24 cellular contexts compared by ENCODE assay signal in the genomic region with DNA sequence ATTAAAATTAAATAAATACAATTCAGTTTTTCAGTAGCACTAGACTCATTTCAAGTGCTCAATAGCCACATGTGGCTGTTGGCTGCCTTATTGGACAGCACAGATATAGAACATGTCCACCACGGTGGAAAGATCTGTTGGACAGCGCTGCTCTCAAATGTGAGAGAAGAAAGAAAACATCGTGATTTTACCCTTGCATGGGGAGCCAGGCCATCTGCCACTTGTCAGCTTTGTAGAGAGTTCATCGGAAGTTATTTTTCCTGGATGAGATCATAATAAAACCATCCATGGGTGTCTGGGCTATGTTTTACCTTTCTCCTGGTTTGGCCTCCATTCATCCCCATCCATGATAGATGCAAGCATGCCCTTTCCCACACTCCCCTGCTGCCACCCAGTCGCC.
"Had no signal": no experiment of that assay in that cellular context is flagged by ENCODE, and none has a peak within 500 bp of the region (broad histone marks: within the 10 kb centered on the region; RNA-seq: fewer than 3 reads in every experiment).

No MANE protein-coding gene starts in this region.

- H3K27ac ChIP-seq: ascending aorta, body of pancreas, SJCRH30 had no signal

- H3K36me3 ChIP-seq: ascending aorta, SJCRH30 had no signal

- H3K4me1 ChIP-seq: body of pancreas, SJCRH30 had no signal

- ATAC-seq: activated CD8-positive, alpha-beta T cell treated with anti-CD3 and anti-CD28 coated beads, Interleukin-2, amount 10 ng/mL, durations not matched to agents 7 days and 5 days; activated naive CD4-positive, alpha-beta T cell treated with anti-CD3 and anti-CD28 coated beads, Interleukin-2, amount 50 U/mL, for 72 hours; activated naive CD8-positive, alpha-beta T cell treated with anti-CD3 and anti-CD28 coated beads, Interleukin-2, amount 50 U/mL, for 24 hours; activated T-cell treated with anti-CD3 and anti-CD28 coated beads, Interleukin-2, amount 50 U/mL, for 4 hours; body of pancreas; Panc1; Right ventricle myocardium inferior; WTC11 had no signal

- DNase-seq: activated CD4-positive, alpha-beta T cell treated with anti-CD3 and anti-CD28 coated beads for 48 hours; activated CD4-positive, alpha-beta T cell treated with anti-CD3 and anti-CD28 coated beads, Interleukin-2, amount 50 U/mL, for 4 hours; activated CD4-positive, CD25-positive, alpha-beta regulatory T cell treated with anti-CD3 and anti-CD28 coated beads, Interleukin-2, amount 50 U/mL, for 72 hours; activated CD8-positive, alpha-beta memory T cell treated with anti-CD3 and anti-CD28 coated beads, Interleukin-2, amount 50 U/mL, for 48 hours; activated CD8-positive, alpha-beta T cell treated with anti-CD3 and anti-CD28 coated beads, Interleukin-2, amount 10 ng/mL, durations not matched to agents 7 days and 5 days; activated naive CD4-positive, alpha-beta T cell treated with Interleukin-2 at 50 U/mL for 16 hours; activated naive CD8-positive, alpha-beta T cell treated with anti-CD3 and anti-CD28 coated beads, Interleukin-2, amount 50 U/mL, for 24 hours; activated T-cell treated with anti-CD3 and anti-CD28 coated beads, Interleukin-2, amount 50 U/mL, for 4 hours; amniotic stem cell; body of pancreas; central memory CD4-positive, alpha-beta T cell; NCI-H1092; NCI-H2029 treated with DMSO at 0.1 percent for 48 hours; NCI-H345; NCI-H510A treated with DMSO at 0.1 percent for 48 hours; NK-92 treated with Interleukin-12 subunit alpha and Interleukin-12 subunit beta, amount 100 ng/mL, for 24 hours; OCI-M1; RPMI8226; SJCRH30 had no signal

- H3K9me3 ChIP-seq: ascending aorta, body of pancreas had no signal

- H3K4me3 ChIP-seq: ascending aorta, body of pancreas, SJCRH30 had no signal
